ENCODE assay signal across 8 cellular contexts in the genomic region with DNA sequence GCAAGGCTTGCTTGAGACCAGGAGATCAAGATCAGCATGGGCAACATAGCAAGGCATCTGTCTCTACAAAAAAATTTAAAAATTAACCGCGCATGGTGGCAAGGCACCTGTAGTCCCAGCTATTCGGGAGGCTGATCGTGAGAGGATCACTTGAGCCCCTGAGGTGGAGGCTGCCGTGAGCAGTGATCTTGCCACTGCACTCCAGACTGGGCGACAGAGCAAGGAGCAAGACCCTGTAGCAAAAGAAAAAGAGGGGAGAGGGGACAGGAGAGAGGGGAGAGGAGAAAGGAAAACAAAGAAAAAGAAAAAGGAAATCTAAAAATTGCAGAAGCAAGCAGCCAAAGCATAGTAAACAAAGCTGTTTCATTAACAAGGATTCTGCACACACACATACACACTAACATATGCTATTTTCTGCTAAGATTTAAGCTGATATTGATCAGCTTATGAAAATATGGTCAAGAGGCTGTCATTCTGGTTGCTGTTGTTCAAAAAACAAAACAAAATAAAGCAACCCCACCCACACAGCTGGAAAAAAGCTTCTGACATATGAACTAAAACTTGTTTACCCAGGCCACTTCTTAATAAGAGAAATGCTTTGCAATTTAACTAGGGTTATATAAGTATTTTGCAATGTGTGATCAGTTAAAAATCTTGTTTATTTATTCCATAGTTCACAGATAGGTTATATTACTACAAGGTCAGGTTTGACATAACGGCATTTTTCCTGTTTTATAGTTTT. TPM values are rescaled to one million over a fixed set of nuclear protein-coding genes. Genes with fewer than 3 reads are reported as not detected.
DNase-seq lines count a peak whose midpoint lies in the region; ATAC-seq, FAIRE-seq and TF ChIP-seq lines count a peak whose summit lies in the region.

No MANE protein-coding gene starts in this region.

- RAD21 ChIA-PET in GM12878 (lab: Charles Lee; ENCODE audit: unreplicated experiment) = interaction anchor here (1.1 to 1.7 kb wide), 3 partner anchors 48 to 295 kb away, joined by 3 to 6 read pairs (median 5); a partner anchor contains a TSS

- TF ChIP-seq POLR2A in GM12878 (IDR thresholded peaks at IDR 0.05; ENCODE audit: low read depth, low read length) (no peak), uterus (IDR thresholded peaks at IDR 0.05) (no peak), GM12892 (IDR thresholded peaks at IDR 0.05; ENCODE audit: low read depth, low read length) (no peak)

- TF ChIP-seq CTCF in cardiac muscle cell (IDR thresholded peaks at IDR 0.05; ENCODE audit: low read depth, low read length) (no peak), GM12878 (IDR thresholded peaks at IDR 0.05 in 2 of 3, conservative IDR thresholded peaks at IDR 0.05 in 1 of 3; ENCODE audit: control insufficient read depth in 2 of 3, extremely low read depth in 1 of 3, insufficient read depth in 1 of 3, low read depth in 3 of 3, low read length in 3 of 3) (no peak), uterus (IDR thresholded peaks at IDR 0.05) (no peak)

- DNase-seq in cardiac muscle cell (ENCODE audit: low read depth in 1 of 2, low spot score in 1 of 2) = peak in 1 of 2 donors; percentile 12
- DNase-seq in cardiac septum (ENCODE audit: low spot score) = no peak
- no peak for DNase-seq in GM12878 (ENCODE audit: low read depth, low spot score)
- no peak for DNase-seq in mesendoderm
- no peak for DNase-seq in uterus
- DNase-seq in GM12892 (ENCODE audit: insufficient read length) = no peak
- DNase-seq in foreskin melanocyte = no peak

- H2BK15ac ChIP-seq in mesendoderm (replicated peaks; ENCODE audit: low read depth) = no peak overlapping the region

- H2AK5ac ChIP-seq in mesendoderm (ENCODE audit: low read length) = no peak overlapping the region

- H3K9ac ChIP-seq in GM12878 (ENCODE audit: control insufficient read depth, insufficient read depth, low read length) (peak overlapping the region; percentile 10; the same call in 1 of the 2 replicates), mesendoderm (ENCODE audit: low read length) (peak overlapping the region; percentile 34)

- H3K9me3 ChIP-seq in cardiac muscle cell (ENCODE audit: low read depth) = no peaks in the 10 kb centered on the region
- no peaks in the 10 kb centered on the region for H3K9me3 ChIP-seq in GM12878 (replicated peaks; ENCODE audit: control insufficient read depth, insufficient read depth, low read length)
- no peaks in the 10 kb centered on the region for H3K9me3 ChIP-seq in uterus

- H2BK120ac ChIP-seq in mesendoderm (ENCODE audit: low read depth, low read length) = no peak overlapping the region

- H3K79me2 ChIP-seq in GM12878 (ENCODE audit: control insufficient read depth, insufficient read depth, low read length) (peaks cover 28% of the 10 kb centered on the region), mesendoderm (ENCODE audit: control insufficient read depth, insufficient read depth, low read length) (peaks cover 12% of the 10 kb centered on the region)

- TF ChIP-seq RAD21 in GM12878 (IDR thresholded peaks at IDR 0.05; ENCODE audit: insufficient read depth, low read depth, low read length) = no peak

- TF ChIP-seq EP300 in GM12878 (IDR thresholded peaks at IDR 0.05; ENCODE audit: borderline replicate concordance in 1 of 2, control insufficient read depth in 1 of 2, low read depth in 2 of 2, low read length in 2 of 2) = no peak

- peak overlapping the region; percentile 49 for H3K56ac ChIP-seq in mesendoderm (ENCODE audit: low read length)

- H3K4me3 ChIP-seq in cardiac muscle cell (peak overlapping the region; percentile 62), GM12878 (peak overlapping the region; percentile 79), mesendoderm (ENCODE audit: low read length) (no peak overlapping the region), uterus (peak overlapping the region; percentile 81 to 100)

- H3K4ac ChIP-seq in mesendoderm (ENCODE audit: low read depth, low read length) = no peak overlapping the region

- ATAC-seq in GM12878 = no peak
- no peak for ATAC-seq in HG02973 (IDR thresholded peaks at IDR 0.05; ENCODE audit: unreplicated experiment)

- peak overlapping the region; percentile 81 for H3K27ac ChIP-seq in cardiac muscle cell
- H3K27ac ChIP-seq in GM12878 (ENCODE audit: control insufficient read depth, insufficient read depth) = 0 out of 2 replicates have a peak overlapping the region, but pooled peaks have one; percentile 12
- no peak overlapping the region for H3K27ac ChIP-seq in mesendoderm (ENCODE audit: low read depth, low read length)
- H3K27ac ChIP-seq in uterus = peak overlapping the region; percentile 99

- SMC1A ChIA-PET in GM12878 (lab: Charles Lee; ENCODE audit: uncharacterized antibody, unreplicated experiment) = interaction anchor here (0.6 to 1.7 kb wide), 11 partner anchors 9 to 314 kb away, joined by 3 to 7 read pairs (median 3); a partner anchor contains a TSS

- in situ Hi-C loops in GM12878 (cut with MboI) = no loop called here

- H4K5ac ChIP-seq in mesendoderm (ENCODE audit: low read length) = no peak overlapping the region

- 84% methylated on average over 7 of the region's 7 CpGs for WGBS in GM12878 (ENCODE audit: insufficient coverage, insufficient replicate concordance, low lambda C conversion rate, missing lambda C conversion rate)
- WGBS in mesendoderm (ENCODE audit: extremely low coverage, insufficient coverage, low lambda C conversion rate) = no CpG with 5 or more reads among the region's 7 CpGs

- peaks cover 15% of the 10 kb centered on the region for H3K79me1 ChIP-seq in mesendoderm (ENCODE audit: low read length)

- no peak for FAIRE-seq in GM12878 (lab: Jason Lieb, UNC)
- no peak for FAIRE-seq in GM12892 (lab: Jason Lieb, UNC)

- CTCF ChIA-PET in GM12878 (lab: Yijun Ruan, JAX) = interaction anchor here (0.8 to 1.3 kb wide), 7 partner anchors 15 to 314 kb away, joined by 3 to 8 read pairs (median 3); no protein-coding TSS in a partner anchor

- no peak overlapping the region for H3K18ac ChIP-seq in mesendoderm (ENCODE audit: low read length)

- no peak overlapping the region for H3K23ac ChIP-seq in mesendoderm (ENCODE audit: low read length)

- H4K8ac ChIP-seq in mesendoderm (ENCODE audit: low read depth, low read length) = no peak overlapping the region

- intact Hi-C loops in cardiac septum (cut with DNase I) (loop anchor here (5.0 kb wide), 2 partner anchors 53 to 98 kb away; a partner anchor contains a TSS), GM12878 (cut with micrococcal nuclease; ENCODE audit: unreplicated experiment) (loop anchor here (5.0 to 10.0 kb wide), 3 partner anchors 32 to 110 kb away; a partner anchor contains a TSS), uterus (cut with DNase I; ENCODE audit: low total_unique reads) (no loop called here)

- no peak overlapping the region for H2BK5ac ChIP-seq in mesendoderm (ENCODE audit: low read length)

- POLR2A ChIA-PET in GM12878 (lab: Charles Lee) = interaction anchor here (0.7 to 1.4 kb wide), 2 partner anchors 48 to 245 kb away, joined by 4 read pairs; a partner anchor contains a TSS

- H3K4me2 ChIP-seq in GM12878 (ENCODE audit: control insufficient read depth, insufficient read depth) (peak overlapping the region; percentile 82), mesendoderm (ENCODE audit: low read length) (no peak overlapping the region)

- H3K36me3 ChIP-seq in cardiac muscle cell (no peaks in the 10 kb centered on the region), GM12878 (ENCODE audit: control insufficient read depth in 2 of 2, insufficient read depth in 2 of 2, low read length in 1 of 2) (no peaks in the 10 kb centered on the region), mesendoderm (ENCODE audit: control insufficient read depth, insufficient read depth, low read length) (no peaks in the 10 kb centered on the region), uterus (no peaks in the 10 kb centered on the region)

- no peaks in the 10 kb centered on the region for H3K27me3 ChIP-seq in cardiac muscle cell
- no peaks in the 10 kb centered on the region for H3K27me3 ChIP-seq in GM12878 (replicated peaks in 1 of 2; ENCODE audit: control insufficient read depth in 2 of 2, insufficient read depth in 2 of 2, low read length in 1 of 2)
- H3K27me3 ChIP-seq in mesendoderm (ENCODE audit: insufficient read depth, low read length, poor library complexity) = no peaks in the 10 kb centered on the region
- H3K27me3 ChIP-seq in uterus = no peaks in the 10 kb centered on the region

- H2AFZ ChIP-seq in GM12878 (ENCODE audit: control insufficient read depth, low read depth, low read length) = no peak overlapping the region

- H3K4me1 ChIP-seq in cardiac muscle cell (ENCODE audit: low read depth) (peaks cover 10% of the 10 kb centered on the region), GM12878 (ENCODE audit: control insufficient read depth, insufficient read depth, low read length) (peaks cover 4% of the 10 kb centered on the region; the same call in 1 of the 2 replicates), mesendoderm (ENCODE audit: control insufficient read depth, low read depth, low read length) (no peaks in the 10 kb centered on the region), uterus (no peaks in the 10 kb centered on the region)

- H4K20me1 ChIP-seq in GM12878 (ENCODE audit: control insufficient read depth, insufficient read depth) = no peaks in the 10 kb centered on the region

- no TSS peak for BruUV-seq in GM12878 (replicated peaks; lab: Mats Ljungman, UMichigan)

RNA-seq across cellular contexts. Expression of a gene that starts 1.8 kb away (rescaled TPM):
- total RNA-seq in cardiac muscle cell (46.8 and 87.3 TPM in 2 replicates), cardiac septum (32.0 TPM), GM12878 (2014; rRNA removed) (17.3 and 20.7 TPM in 2 replicates), GM12878 (2014; rRNA removed; fragmentation: Illumina TruSeq; extraction: Trizol) (18.5 and 19.2 TPM in 2 replicates), GM12878 (2021) (22.3 and 22.9 TPM in 2 replicates), uterus (10 to 100 TPM; 28.9 to 86.1 (median 59.1) TPM)
- polyA plus RNA-seq in cardiac muscle cell (29.4 and 44.0 TPM in 2 replicates), GM12878 (2011; rRNA removed) (25.5 and 26.7 TPM in 2 replicates), GM12878 (2014; fragmentation: Illumina TruSeq; extraction: Trizol) (24.6 and 27.4 TPM in 2 replicates), GM12878 (2014; fragmentation: Nextera tagmentation; extraction: Ambion mirVana) (1 to 10 TPM; 5.8 to 7.1 TPM), GM12878 (2014; rRNA removed) (19.7 and 20.5 TPM in 2 replicates), GM12878 (2016; fragmentation: Nextera tagmentation; extraction: Ambion mirVana) (10 to 100 TPM; 27.6 to 33.9 TPM)
- total RNA-seq in GM12878 (2013; cell fraction: nucleolus; rRNA removed) = 57.0 and 62.4 TPM in 2 replicates
- 12.6 TPM for polyA plus RNA-seq in GM12878 (2011; ENCODE audit: low read depth)
- 20.9 and 23.1 TPM in 2 replicates for polyA plus RNA-seq in GM12878 (2011; cell fraction: cytosol; rRNA removed)
- 27.1 and 33.8 TPM in 2 replicates for polyA plus RNA-seq in GM12878 (2011; cell fraction: nucleus; rRNA removed)
- polyA plus RNA-seq in GM12878 (2012) = 16.6 and 21.4 TPM in 2 replicates
- 33.3 and 33.9 TPM in 2 replicates for polyA minus RNA-seq in GM12878 (2011; rRNA and poly(A)+ RNA removed)
- polyA minus RNA-seq in GM12878 (2011; cell fraction: cytosol; rRNA and poly(A)+ RNA removed) = 8.8 and 9.1 TPM in 2 replicates
- polyA minus RNA-seq in GM12878 (2011; cell fraction: nucleus; rRNA and poly(A)+ RNA removed) = 15.4 and 27.6 TPM in 2 replicates
- polyA plus RNA-seq in mesendoderm (2013, experiment 1 of 2) = 15.1 TPM
- polyA plus RNA-seq in mesendoderm (2013, experiment 2 of 2) = 15.2 TPM
- polyA plus RNA-seq in GM12892 (2012; ENCODE audit: missing spikeins) = 19.4 TPM

RNA-seq across cellular contexts. Expression of a gene that starts 12.3 kb away (rescaled TPM):
- total RNA-seq in cardiac muscle cell (not detected in 2 replicates), cardiac septum (not detected), GM12878 (2014; rRNA removed) (not detected in 2 replicates), GM12878 (2014; rRNA removed; fragmentation: Illumina TruSeq; extraction: Trizol) (not detected in 2 replicates), GM12878 (2021) (not detected in 2 replicates), uterus (not detected)
- polyA plus RNA-seq in cardiac muscle cell (not detected in 2 replicates), GM12878 (2011; rRNA removed) (not detected in 2 replicates), GM12878 (2014; fragmentation: Illumina TruSeq; extraction: Trizol) (not detected in 2 replicates), GM12878 (2014; fragmentation: Nextera tagmentation; extraction: Ambion mirVana) (not detected), GM12878 (2014; rRNA removed) (not detected in 2 replicates), GM12878 (2016; fragmentation: Nextera tagmentation; extraction: Ambion mirVana) (not detected)
- not detected in 2 replicates for total RNA-seq in GM12878 (2013; cell fraction: nucleolus; rRNA removed)
- polyA plus RNA-seq in GM12878 (2011; ENCODE audit: low read depth) = not detected
- not detected in 2 replicates for polyA plus RNA-seq in GM12878 (2011; cell fraction: cytosol; rRNA removed)
- not detected in 2 replicates for polyA plus RNA-seq in GM12878 (2011; cell fraction: nucleus; rRNA removed)
- not detected in 2 replicates for polyA plus RNA-seq in GM12878 (2012)
- polyA minus RNA-seq in GM12878 (2011; rRNA and poly(A)+ RNA removed) = not detected in 2 replicates
- polyA minus RNA-seq in GM12878 (2011; cell fraction: cytosol; rRNA and poly(A)+ RNA removed) = not detected in 2 replicates
- not detected in 2 replicates for polyA minus RNA-seq in GM12878 (2011; cell fraction: nucleus; rRNA and poly(A)+ RNA removed)
- polyA plus RNA-seq in mesendoderm (2013, experiment 1 of 2) = not detected
- polyA plus RNA-seq in mesendoderm (2013, experiment 2 of 2) = not detected
- polyA plus RNA-seq in GM12892 (2012; ENCODE audit: missing spikeins) = not detected

RNA-seq across cellular contexts. Expression of a gene that starts 51.5 kb away (rescaled TPM):
- total RNA-seq in cardiac muscle cell = 37.8 and 69.9 TPM in 2 replicates
- polyA plus RNA-seq in cardiac muscle cell = 20.1 and 23.7 TPM in 2 replicates
- 15.5 TPM for total RNA-seq in cardiac septum
- total RNA-seq in GM12878 (2013; cell fraction: nucleolus; rRNA removed) = 168 and 183 TPM in 2 replicates
- total RNA-seq in GM12878 (2014; rRNA removed) = 30.0 and 36.5 TPM in 2 replicates
- total RNA-seq in GM12878 (2014; rRNA removed; fragmentation: Illumina TruSeq; extraction: Trizol) = 36.1 and 36.3 TPM in 2 replicates
- total RNA-seq in GM12878 (2021) = 38.7 and 42.6 TPM in 2 replicates
- polyA plus RNA-seq in GM12878 (2011; ENCODE audit: low read depth) = 22.0 TPM
- 56.7 and 58.4 TPM in 2 replicates for polyA plus RNA-seq in GM12878 (2011; rRNA removed)
- polyA plus RNA-seq in GM12878 (2011; cell fraction: cytosol; rRNA removed) = 34.7 and 36.2 TPM in 2 replicates
- 81.8 and 87.7 TPM in 2 replicates for polyA plus RNA-seq in GM12878 (2011; cell fraction: nucleus; rRNA removed)
- polyA plus RNA-seq in GM12878 (2012) = 29.6 and 31.1 TPM in 2 replicates
- polyA plus RNA-seq in GM12878 (2014; fragmentation: Illumina TruSeq; extraction: Trizol) = 44.3 and 46.4 TPM in 2 replicates
- 10 to 100 TPM; 14.5 to 14.7 TPM for polyA plus RNA-seq in GM12878 (2014; fragmentation: Nextera tagmentation; extraction: Ambion mirVana)
- polyA plus RNA-seq in GM12878 (2014; rRNA removed) = 30.8 and 35.2 TPM in 2 replicates
- 10 to 100 TPM; 14.3 to 14.5 TPM for polyA plus RNA-seq in GM12878 (2016; fragmentation: Nextera tagmentation; extraction: Ambion mirVana)
- 71.5 and 86.6 TPM in 2 replicates for polyA minus RNA-seq in GM12878 (2011; rRNA and poly(A)+ RNA removed)
- polyA minus RNA-seq in GM12878 (2011; cell fraction: cytosol; rRNA and poly(A)+ RNA removed) = 21.5 and 21.9 TPM in 2 replicates
- 32.4 and 50.3 TPM in 2 replicates for polyA minus RNA-seq in GM12878 (2011; cell fraction: nucleus; rRNA and poly(A)+ RNA removed)
- 23.4 TPM for polyA plus RNA-seq in mesendoderm (2013, experiment 1 of 2)
- 22.4 TPM for polyA plus RNA-seq in mesendoderm (2013, experiment 2 of 2)
- 10 to 100 TPM; 21.8 to 63.2 (median 54.4) TPM for total RNA-seq in uterus
- polyA plus RNA-seq in GM12892 (2012; ENCODE audit: missing spikeins) = 33.0 TPM
